32 cellular contexts compared by ENCODE assay signal in the genomic region with DNA sequence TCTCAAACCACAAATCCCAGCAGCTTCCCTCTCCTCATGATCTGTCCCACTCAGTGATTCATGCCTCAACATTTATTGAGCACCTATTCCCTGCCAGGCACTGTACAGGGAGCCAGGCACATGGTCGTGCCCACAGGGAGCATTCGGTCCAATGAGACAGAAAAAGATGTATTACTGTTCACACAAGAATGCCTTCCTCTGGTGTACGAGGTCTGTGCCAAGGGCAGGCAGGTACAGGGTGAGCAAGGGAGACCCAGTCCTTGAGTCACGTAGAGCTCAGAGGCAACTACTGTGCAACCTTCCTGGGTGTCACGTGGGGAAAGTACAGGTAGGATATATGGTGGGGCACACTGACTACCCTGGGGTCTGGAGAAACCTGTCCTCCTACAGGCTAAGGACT. TPM values are rescaled to one million over a fixed set of nuclear protein-coding genes. Genes with fewer than 3 reads are reported as not detected.
"Had no signal": no experiment of that assay in that cellular context is flagged by ENCODE, and none has a peak within 500 bp of the region (broad histone marks: within the 10 kb centered on the region; RNA-seq: fewer than 3 reads in every experiment).

No MANE protein-coding gene starts in this region.

- ATAC-seq: activated naive CD8-positive, alpha-beta T cell treated with anti-CD3 and anti-CD28 coated beads, Interleukin-2, amount 50 U/mL, for 24 hours; activated T-cell treated with anti-CD3 and anti-CD28 coated beads, Interleukin-2, amount 50 U/mL, for 4 hours; left colon; natural killer cell; T-helper 17 cell; upper lobe of right lung had no signal

- H3K79me2 ChIP-seq: hepatocyte had no signal

- H3K27ac ChIP-seq: breast epithelium, epithelial cell of prostate, esophagus squamous epithelium, hepatocyte, neutrophil, suprapubic skin, tibial artery, upper lobe of right lung had no signal

- H3K4me1 ChIP-seq: breast epithelium had no signal

- H3K4me2 ChIP-seq: hepatocyte had no signal

- H3K36me3 Mint-ChIP-seq: activated naive CD4-positive, alpha-beta T cell treated with anti-CD3 and anti-CD28 coated beads, Interleukin-2, amount 50 U/mL, for 24 hours; natural killer cell had no signal

- H3K4me3 Mint-ChIP-seq: activated CD4-positive, alpha-beta memory T cell treated with anti-CD3 and anti-CD28 coated beads, Interleukin-2, amount 10 ng/mL, durations not matched to agents 7 days and 5 days; activated CD4-positive, alpha-beta T cell treated with anti-CD3 and anti-CD28 coated beads, Interleukin-2, amount 10 ng/mL, durations not matched to agents 24 days and 14 days; activated naive CD4-positive, alpha-beta T cell treated with anti-CD3 and anti-CD28 coated beads, Interleukin-2, amount 50 U/mL, for 24 hours; activated naive CD8-positive, alpha-beta T cell treated with anti-CD3 and anti-CD28 coated beads, Interleukin-2, amount 50 U/mL, for 24 hours; activated T-cell treated with anti-CD3 and anti-CD28 coated beads, Interleukin-2, amount 50 U/mL, for 4 hours; central memory CD8-positive, alpha-beta T cell; dendritic cell treated with granulocyte-macrophage colony-stimulating factor and Interleukin-4, amounts not matched to agents 40 ng/mL and 50 ng/mL, for 4 days; immature natural killer cell; natural killer cell; T-helper 17 cell had no signal

- H3K36me3 ChIP-seq: breast epithelium, esophagus squamous epithelium, neutrophil, suprapubic skin, tibial artery, upper lobe of right lung had no signal

- H3K9me3 ChIP-seq: breast epithelium, esophagus squamous epithelium, neutrophil, suprapubic skin, tibial artery, upper lobe of right lung had no signal

- DNase-seq: activated CD4-positive, alpha-beta memory T cell treated with anti-CD3 and anti-CD28 coated beads, Interleukin-2, amount 10 ng/mL, durations not matched to agents 7 days and 5 days; activated CD4-positive, alpha-beta T cell treated with anti-CD3 and anti-CD28 coated beads, Interleukin-2, amount 10 ng/mL, durations not matched to agents 24 days and 14 days; activated CD4-positive, CD25-positive, alpha-beta regulatory T cell treated with anti-CD3 and anti-CD28 coated beads, Interleukin-2, amount 50 U/mL, for 72 hours; activated naive CD8-positive, alpha-beta T cell treated with anti-CD3 and anti-CD28 coated beads, Interleukin-2, amount 50 U/mL, for 24 hours; activated T-cell treated with anti-CD3 and anti-CD28 coated beads, Interleukin-2, amount 50 U/mL, for 4 hours; amygdala; esophagus squamous epithelium; immature natural killer cell; left colon; natural killer cell; stimulated activated CD4-positive, alpha-beta T cell treated with anti-CD3 and anti-CD28 coated beads, Interleukin-15, amount 100 ng/mL, for 24 hours; stimulated activated CD4-positive, alpha-beta T cell treated with anti-CD3 and anti-CD28 coated beads, Interleukin-2, amount 100 ng/mL, for 24 hours; stimulated activated naive CD4-positive, alpha-beta T cell; SW 1271; T-helper 17 cell; tibial artery; upper lobe of right lung had no signal

- H3K27ac Mint-ChIP-seq: activated CD4-positive, alpha-beta memory T cell treated with anti-CD3 and anti-CD28 coated beads, Interleukin-2, amount 10 ng/mL, durations not matched to agents 7 days and 5 days; activated CD4-positive, alpha-beta T cell treated with anti-CD3 and anti-CD28 coated beads, Interleukin-2, amount 10 ng/mL, durations not matched to agents 24 days and 14 days; activated naive CD4-positive, alpha-beta T cell treated with anti-CD3 and anti-CD28 coated beads, Interleukin-2, amount 50 U/mL, for 24 hours; activated naive CD8-positive, alpha-beta T cell treated with anti-CD3 and anti-CD28 coated beads, Interleukin-2, amount 50 U/mL, for 24 hours; activated T-helper 2 cell treated with anti-CD3 and anti-CD28 coated beads, Interferon-gamma antibody, Interleukin-2, Interleukin-4, amounts not matched to agents 10 μg/mL and 5 μg/mL and 100 μg/mL, durations not matched to agents 14 hours and 24 hours and 36 hours; dendritic cell treated with granulocyte-macrophage colony-stimulating factor and Interleukin-4, amounts not matched to agents 40 ng/mL and 50 ng/mL, for 4 days; immature natural killer cell; natural killer cell had no signal

- H3K9me3 Mint-ChIP-seq: activated CD4-positive, alpha-beta memory T cell treated with anti-CD3 and anti-CD28 coated beads, Interleukin-2, amount 10 ng/mL, durations not matched to agents 7 days and 5 days; activated CD4-positive, alpha-beta T cell treated with anti-CD3 and anti-CD28 coated beads, Interleukin-2, amount 10 ng/mL, durations not matched to agents 24 days and 14 days; activated naive CD4-positive, alpha-beta T cell treated with anti-CD3 and anti-CD28 coated beads, Interleukin-2, amount 50 U/mL, for 24 hours; activated naive CD8-positive, alpha-beta T cell treated with anti-CD3 and anti-CD28 coated beads, Interleukin-2, amount 50 U/mL, for 24 hours; activated T-cell treated with anti-CD3 and anti-CD28 coated beads, Interleukin-2, amount 50 U/mL, for 4 hours; activated T-helper 2 cell treated with anti-CD3 and anti-CD28 coated beads, Interferon-gamma antibody, Interleukin-2, Interleukin-4, amounts not matched to agents 10 μg/mL and 5 μg/mL and 100 μg/mL, durations not matched to agents 14 hours and 24 hours and 36 hours; central memory CD8-positive, alpha-beta T cell; dendritic cell treated with granulocyte-macrophage colony-stimulating factor and Interleukin-4, amounts not matched to agents 40 ng/mL and 50 ng/mL, for 4 days; immature natural killer cell; natural killer cell had no signal

- H2AFZ ChIP-seq: hepatocyte had no signal

- H3K4me3 ChIP-seq: breast epithelium, esophagus squamous epithelium, hepatocyte, suprapubic skin, tibial artery, upper lobe of right lung had no signal

- FAIRE-seq: frontal cortex, kidney had no signal

RNA-seq across cellular contexts. Expression of gene CNTFR, which starts 4.6 kb away (rescaled TPM):
- total RNA-seq: activated CD4-positive, alpha-beta memory T cell treated with anti-CD3 and anti-CD28 coated beads, Interleukin-2, amount 10 ng/mL, durations not matched to agents 7 days and 5 days; activated CD4-positive, alpha-beta T cell treated with anti-CD3 and anti-CD28 coated beads, Interleukin-2, amount 10 ng/mL, durations not matched to agents 24 days and 14 days; activated T-helper 2 cell treated with anti-CD3 and anti-CD28 coated beads, Interferon-gamma antibody, Interleukin-2, Interleukin-4, amounts not matched to agents 10 μg/mL and 5 μg/mL and 100 μg/mL, durations not matched to agents 14 hours and 24 hours and 36 hours; mononuclear cell; natural killer cell; osteocyte; renal cortical epithelial cell; T-helper 17 cell had no signal

RNA-seq across cellular contexts. Expression of gene ARID3C, which starts 43.9 kb away (rescaled TPM):
- total RNA-seq: activated T-cell treated with anti-CD3 and anti-CD28 coated beads, Interleukin-2, amount 50 U/mL, for 4 hours; esophagus squamous epithelium; kidney; left colon; mononuclear cell; osteocyte; posterior vena cava; renal cortical epithelial cell; upper lobe of right lung had no signal
